1 cellular context compared by ENCODE assay signal in genomic region chr16:740764-741505, GRCh38.
A peak's percentile ranks its signal among the peaks of the same experiment; 100 is the strongest.
TF ChIP-seq lines count a peak whose summit lies in the region.

TSS of gene CIAO3 (minus strand) at chr16:740997. CDS start at chr16:740985, 12 bp downstream.

TF ChIP-seq in K562, 482 proteins besides CTCF, POLR2A, EP300 and RAD21 (continued from another document):
- no peak for TF ChIP-seq ZNF740 (CRISPR knock-in tag; IDR thresholded peaks at IDR 0.05)
- TF ChIP-seq ZNF740 (tag; IDR thresholded peaks at IDR 0.05), result no peak
- TF ChIP-seq XRCC4 (IDR thresholded peaks at IDR 0.05; ENCODE audit: extremely low read depth, insufficient read depth, insufficient read length), result no peak
- peak; percentile 68 for TF ChIP-seq MAX (CRISPR knock-in tag; IDR thresholded peaks at IDR 0.05)
- TF ChIP-seq ZNF12 (CRISPR knock-in tag; IDR thresholded peaks at IDR 0.05), result no peak
- no peak for TF ChIP-seq TCF3 (CRISPR knock-in tag; IDR thresholded peaks at IDR 0.05)
- no peak for TF ChIP-seq ZC3H4 (CRISPR knock-in tag; IDR thresholded peaks at IDR 0.05; ENCODE audit: borderline replicate concordance)
- TF ChIP-seq XRCC5 (IDR thresholded peaks at IDR 0.05; ENCODE audit: low read depth, low read length), result peak; percentile 47
- TF ChIP-seq CAMTA2 (CRISPR knock-in tag; conservative IDR thresholded peaks at IDR 0.05), result no peak
- no peak for TF ChIP-seq HNRNPH1 (optimal IDR thresholded peaks at IDR 0.05; ENCODE audit: low read depth, low read length)
- TF ChIP-seq ZFPM2 (CRISPR knock-in tag; IDR thresholded peaks at IDR 0.05), result no peak
- no peak for TF ChIP-seq HOXB6 (CRISPR knock-in tag; IDR thresholded peaks at IDR 0.05; ENCODE audit: borderline replicate concordance)
- no peak for TF ChIP-seq ZNF311 (CRISPR knock-in tag; IDR thresholded peaks at IDR 0.05)
- peak; percentile 82; the same call in 1 of the 2 replicates for TF ChIP-seq MTA3 (IDR thresholded peaks at IDR 0.05; ENCODE audit: borderline replicate concordance)
- TF ChIP-seq ZKSCAN1 (IDR thresholded peaks at IDR 0.05; ENCODE audit: low read depth, low read length), result no peak
- TF ChIP-seq NR0B1 (IDR thresholded peaks at IDR 0.05; ENCODE audit: partially characterized antibody), result no peak
- TF ChIP-seq HCFC1 (IDR thresholded peaks at IDR 0.05; ENCODE audit: low read depth, low read length), result peak; percentile 98
- TF ChIP-seq SMC3 (conservative IDR thresholded peaks at IDR 0.05; ENCODE audit: insufficient read depth, low read depth, low read length), result no peak
- 0 out of 2 replicates have a peak, but pooled peaks have one; percentile 11 for TF ChIP-seq TCF7L2 (IDR thresholded peaks at IDR 0.05; ENCODE audit: low read depth, low read length)
- no peak for TF ChIP-seq SREBF2 (CRISPR knock-in tag; IDR thresholded peaks at IDR 0.05)
- no peak for TF ChIP-seq YBX1 (IDR thresholded peaks at IDR 0.05)
- TF ChIP-seq CHD2 (IDR thresholded peaks at IDR 0.05; ENCODE audit: low read depth, low read length), result peak; percentile 82
- no peak for TF ChIP-seq CREBBP (IDR thresholded peaks at IDR 0.05; ENCODE audit: low read depth, low read length)
- TF ChIP-seq OTX1 (CRISPR knock-in tag; IDR thresholded peaks at IDR 0.05), result no peak
- no peak for TF ChIP-seq SOX6 (IDR thresholded peaks at IDR 0.05)
- TF ChIP-seq AFF4 (CRISPR knock-in tag; IDR thresholded peaks at IDR 0.05), result no peak
- no peak for TF ChIP-seq ZNF76 (CRISPR knock-in tag; IDR thresholded peaks at IDR 0.05; ENCODE audit: borderline replicate concordance)
- TF ChIP-seq RB1 (IDR thresholded peaks at IDR 0.05; ENCODE audit: low read depth), result peak; percentile 99
- peak; percentile 88 for TF ChIP-seq C11orf30 (IDR thresholded peaks at IDR 0.05; ENCODE audit: low read depth)
- TF ChIP-seq FUS (optimal IDR thresholded peaks at IDR 0.05; ENCODE audit: low read depth, low read length), result peak; percentile 37
- peak; percentile 84 for TF ChIP-seq ZBTB17 (CRISPR knock-in tag; IDR thresholded peaks at IDR 0.05)
- TF ChIP-seq SMAD3 (CRISPR knock-in tag; conservative IDR thresholded peaks at IDR 0.05), result no peak
- TF ChIP-seq ZNF57 (CRISPR knock-in tag; IDR thresholded peaks at IDR 0.05), result no peak
- TF ChIP-seq THRB (CRISPR knock-in tag; conservative IDR thresholded peaks at IDR 0.05), result no peak
- TF ChIP-seq NFRKB (IDR thresholded peaks at IDR 0.05; ENCODE audit: low read depth), result no peak
- TF ChIP-seq SAP30 (IDR thresholded peaks at IDR 0.05; ENCODE audit: borderline replicate concordance, insufficient read depth, low read depth, low read length, poor library complexity, severe bottlenecking), result peak; percentile 63
- TF ChIP-seq AFF1 (IDR thresholded peaks at IDR 0.05; ENCODE audit: low read depth in 1 of 2, partially characterized antibody in 2 of 2), result no peak
- peak; percentile 97 for TF ChIP-seq CREB1 (IDR thresholded peaks at IDR 0.05)
- TF ChIP-seq CREB1 (CRISPR knock-in tag; IDR thresholded peaks at IDR 0.05), result peak; percentile 96
- peak; percentile 34; the same call in 1 of the 2 replicates for TF ChIP-seq THAP12 (CRISPR knock-in tag; IDR thresholded peaks at IDR 0.05)
- TF ChIP-seq PTBP1 (IDR thresholded peaks at IDR 0.05; ENCODE audit: low read depth, low read length), result no peak
- 0 out of 2 replicates have a peak, but pooled peaks have one; percentile 34 for TF ChIP-seq GTF2E2 (tag; IDR thresholded peaks at IDR 0.05)
- no peak for TF ChIP-seq HDAC6 (IDR thresholded peaks at IDR 0.05; ENCODE audit: low read depth, low read length)
- TF ChIP-seq NRF1 (conservative IDR thresholded peaks at IDR 0.05 in 1 of 2, IDR thresholded peaks at IDR 0.05 in 1 of 2), result peak; percentile 95 to 97
- TF ChIP-seq CBX3 (IDR thresholded peaks at IDR 0.05; ENCODE audit: borderline replicate concordance in 1 of 2, low read length in 2 of 2), result 0 out of 3 replicates have a peak, but pooled peaks of 1 of the 2 experiments have one; percentile 15
- no peak for TF ChIP-seq CREB5 (CRISPR knock-in tag; IDR thresholded peaks at IDR 0.05)
- no peak for TF ChIP-seq STAG1 (CRISPR knock-in tag; IDR thresholded peaks at IDR 0.05; ENCODE audit: borderline replicate concordance)
- TF ChIP-seq E2F3 (CRISPR knock-in tag; IDR thresholded peaks at IDR 0.05), result 0 out of 2 replicates have a peak, but pooled peaks have one; percentile 65
- TF ChIP-seq RBM15 (IDR thresholded peaks at IDR 0.05; ENCODE audit: insufficient read depth, low read length), result no peak
- TF ChIP-seq ELF2 (CRISPR knock-in tag; IDR thresholded peaks at IDR 0.05), result peak; percentile 100
- peak; percentile 61 to 85; a peak in 3 of 4 replicates for TF ChIP-seq TEAD1 (CRISPR knock-in tag; IDR thresholded peaks at IDR 0.05)
- peak; percentile 87 to 90; a peak in 3 of 4 replicates for TF ChIP-seq SIX5 (IDR thresholded peaks at IDR 0.05; ENCODE audit: borderline replicate concordance in 1 of 2, insufficient read depth in 1 of 2, low read depth in 1 of 2, low read length in 2 of 2)
